Comparison of ENCODE assay signal across 11 cellular contexts in genomic region chr1:43557744-43558245, GRCh38. TPM values are rescaled to one million over a fixed set of nuclear protein-coding genes. Genes with fewer than 3 reads are reported as not detected.
DNase-seq lines count a peak whose midpoint lies in the region; ATAC-seq, FAIRE-seq and TF ChIP-seq lines count a peak whose summit lies in the region.
"Had no signal": no experiment of that assay in that cellular context is flagged by ENCODE, and none has a peak within 500 bp of the region (broad histone marks: within the 10 kb centered on the region; RNA-seq: fewer than 3 reads in every experiment).

No MANE protein-coding gene starts in this region.

- H3K36me3 ChIP-seq in bronchial epithelial cell (ENCODE audit: control insufficient read depth, insufficient read depth, low read length) (peaks cover 27% of the 10 kb centered on the region), left lung (peaks cover 0 to 8% of the 10 kb centered on the region in 2 donors), tibial nerve (peaks cover 0 to 21% (median 0%) of the 10 kb centered on the region in 3 donors)

- FAIRE-seq in bronchial epithelial cell (lab: Jason Lieb, UNC), result no peak
- FAIRE-seq: RCC 7860 had no signal

- TF ChIP-seq CTCF in bronchial epithelial cell (IDR thresholded peaks at IDR 0.05; ENCODE audit: insufficient read depth, low read length, severe bottlenecking) (no peak), left lung (IDR thresholded peaks at IDR 0.05) (no peak), tibial nerve (IDR thresholded peaks at IDR 0.05) (no peak)

- TF ChIP-seq POLR2A in tibial nerve (IDR thresholded peaks at IDR 0.05), result no peak

- H3K4me3 ChIP-seq in bronchial epithelial cell (ENCODE audit: low read depth, low read length) (no peak overlapping the region), left lung (no peak overlapping the region), tibial nerve (no peak overlapping the region)
- H3K4me3 ChIP-seq: testis had no signal

- peak overlapping the region in 1 of 2 donors; percentile 45 for H3K27ac ChIP-seq in left lung
- peak overlapping the region; percentile 25 to 91 (median 78) for H3K27ac ChIP-seq in tibial nerve
- H3K27ac ChIP-seq: 22Rv1, testis had no signal

- intact Hi-C loops in left lung (cut with DNase I), result no loop called here

- DNase-seq in DMS79 treated with DMSO at 0.1 percent for 48 hours (lab: John Stamatoyannopoulos, UW), result peak; percentile 21
- no peak for DNase-seq in DMS79 (lab: John Stamatoyannopoulos, UW)
- peak; percentile 60 for DNase-seq in bronchial epithelial cell (ENCODE audit: low read depth)
- peak in 1 of 2 donors; percentile 68 for DNase-seq in left lung
- no peak for DNase-seq in tibial nerve (ENCODE audit: low spot score in 2 of 2)
- DNase-seq in NCI-H82 (lab: John Stamatoyannopoulos, UW), result no peak
- no peak for DNase-seq in stimulated activated CD4-positive, alpha-beta T cell treated with anti-CD3 and anti-CD28 coated beads, Interleukin-1b, Interleukin-23, amount 100 ng/mL, for 48 hours
- DNase-seq: testis had no signal

- H3K27me3 ChIP-seq in bronchial epithelial cell (ENCODE audit: control insufficient read depth, insufficient read depth, low read length), result no peaks in the 10 kb centered on the region
- H3K27me3 ChIP-seq in left lung, result no peaks in the 10 kb centered on the region
- no peaks in the 10 kb centered on the region for H3K27me3 ChIP-seq in tibial nerve
- H3K27me3 ChIP-seq: testis had no signal

- H3K9me3 ChIP-seq in left lung, result no peaks in the 10 kb centered on the region
- H3K9me3 ChIP-seq in tibial nerve, result no peaks in the 10 kb centered on the region
- H3K9me3 ChIP-seq: testis had no signal

- no peak for TF ChIP-seq EP300 in tibial nerve (IDR thresholded peaks at IDR 0.05)

- H3K4me1 ChIP-seq in left lung, result no peaks in the 10 kb centered on the region
- peaks cover 0 to 51% (median 26%) of the 10 kb centered on the region in 4 donors for H3K4me1 ChIP-seq in tibial nerve
- H3K4me1 ChIP-seq: testis had no signal

- ATAC-seq in left lung, result peak; percentile 80
- no peak for ATAC-seq in HG03342 (IDR thresholded peaks at IDR 0.05; ENCODE audit: unreplicated experiment)

- 47 to 56% methylated on average over 6 to 9 of the region's 9 CpGs for WGBS in tibial nerve, 2 donors

RNA-seq across cellular contexts. Expression of gene PTPRF, which starts 27.1 kb away (rescaled TPM):
- 127 and 202 TPM in 2 replicates for total RNA-seq in bronchial epithelial cell
- 100 to 1,000 TPM; 123 to 279 TPM for total RNA-seq in left lung
- 100 to 1,000 TPM in 2 of 4 donors, 10 to 100 TPM in 2; 72.0 to 112 (median 92.5) TPM for total RNA-seq in tibial nerve

Comparison
In these comparisons a context has a peak if more than half of its experiments do, and no peak if none do; other contexts are left out.
1. DNase-seq: peak in DMS79 treated with DMSO at 0.1 percent for 48 hours (single experiment) and bronchial epithelial cell (single experiment); none in DMS79 (single experiment), tibial nerve (0 of 2), NCI-H82 (single experiment) and stimulated activated CD4-positive, alpha-beta T cell treated with anti-CD3 and anti-CD28 coated beads, Interleukin-1b, Interleukin-23, amount 100 ng/mL, for 48 hours (single experiment).